13 cellular contexts compared by ENCODE assay signal in genomic region chr1:27832762-27833161, GRCh38. TPM values are rescaled to one million over a fixed set of nuclear protein-coding genes. Genes with fewer than 3 reads are reported as not detected.
DNase-seq lines count a peak whose midpoint lies in the region; ATAC-seq, FAIRE-seq and TF ChIP-seq lines count a peak whose summit lies in the region.
"Had no signal": no experiment of that assay in that cellular context is flagged by ENCODE, and none has a peak within 500 bp of the region (broad histone marks: within the 10 kb centered on the region; RNA-seq: fewer than 3 reads in every experiment).

No MANE protein-coding gene starts in this region.

- H3K4me3 ChIP-seq in astrocyte (ENCODE audit: insufficient read depth, low read depth, low read length): peak overlapping the region; percentile 98
- peak overlapping the region; percentile 92 for H3K4me3 ChIP-seq in mesodermal cell (ENCODE audit: extremely low read depth, insufficient read depth, low read length, poor library complexity, severe bottlenecking)
- H3K4me3 ChIP-seq: esophagus squamous epithelium, lung had no signal

- no peak for TF ChIP-seq CTCF in CD4-positive, alpha-beta T cell (IDR thresholded peaks at IDR 0.05)
- TF ChIP-seq CTCF in astrocyte (IDR thresholded peaks at IDR 0.05; ENCODE audit: insufficient read depth, low read depth, low read length): no peak

- H4K20me1 ChIP-seq in astrocyte (ENCODE audit: insufficient read depth, low read length): peaks cover 34% of the 10 kb centered on the region

- no peak for ATAC-seq in CD4-positive, alpha-beta T cell (ENCODE audit: poor library complexity)
- ATAC-seq in HG03432 (IDR thresholded peaks at IDR 0.05; ENCODE audit: unreplicated experiment) (no peak), GM19397 (IDR thresholded peaks at IDR 0.05; ENCODE audit: unreplicated experiment) (no peak), HG03108 (IDR thresholded peaks at IDR 0.05; ENCODE audit: unreplicated experiment) (no peak)

- peak overlapping the region; percentile 96 for H3K4me3 Mint-ChIP-seq in CD4-positive, alpha-beta T cell
- H3K4me3 Mint-ChIP-seq in astrocyte (ENCODE audit: unreplicated experiment): peak overlapping the region; percentile 96

- no peak overlapping the region for H3K27ac ChIP-seq in CD4-positive, alpha-beta T cell (ENCODE audit: low read depth, low read length)
- H3K27ac ChIP-seq in astrocyte (ENCODE audit: low read depth, low read length): peak overlapping the region; percentile 92
- no peak overlapping the region for H3K27ac ChIP-seq in mesodermal cell (ENCODE audit: low read depth, low read length, severe bottlenecking)
- H3K27ac ChIP-seq: esophagus squamous epithelium had no signal

- H3K9me3 Mint-ChIP-seq in CD4-positive, alpha-beta T cell: no peaks in the 10 kb centered on the region
- no peaks in the 10 kb centered on the region for H3K9me3 Mint-ChIP-seq in astrocyte (ENCODE audit: unreplicated experiment)
- H3K9me3 Mint-ChIP-seq: activated naive CD8-positive, alpha-beta T cell treated with anti-CD3 and anti-CD28 coated beads, Interleukin-2, amount 10 ng/mL, durations not matched to agents 7 days and 5 days had no signal

- H3K4me1 ChIP-seq in astrocyte (ENCODE audit: insufficient read depth, low read length): peaks cover 19% of the 10 kb centered on the region
- peaks cover 12% of the 10 kb centered on the region for H3K4me1 ChIP-seq in mesodermal cell (ENCODE audit: control insufficient read depth, insufficient read depth, low read length, poor library complexity, severe bottlenecking)

- H3K36me3 ChIP-seq in astrocyte (ENCODE audit: insufficient read depth, low read length) (peaks cover 18% of the 10 kb centered on the region), mesodermal cell (ENCODE audit: control insufficient read depth, insufficient read depth, low read length) (peaks cover 54% of the 10 kb centered on the region)

- no peaks in the 10 kb centered on the region for H3K27me3 ChIP-seq in CD4-positive, alpha-beta T cell (ENCODE audit: control insufficient read depth, insufficient read depth, low read length)
- H3K27me3 ChIP-seq in astrocyte (ENCODE audit: insufficient read depth, low read length): no peaks in the 10 kb centered on the region
- H3K27me3 ChIP-seq: esophagus squamous epithelium had no signal

- H3K4me2 ChIP-seq in astrocyte (ENCODE audit: low read length): peak overlapping the region; percentile 94

- 100% methylated on average over 1 of the region's 2 CpGs; no CpG with 5 or more reads in 1 of the 2 experiments for WGBS in mesodermal cell (ENCODE audit: insufficient coverage in 2 of 2), 2 experiments

- intact Hi-C loops in CD4-positive, alpha-beta T cell (cut with DNase I, micrococcal nuclease): no loop called here

- POLR2A ChIA-PET in CD4-positive, alpha-beta T cell (lab: Charles Lee): no interaction called here

- H3K4me1 Mint-ChIP-seq in CD4-positive, alpha-beta T cell (ENCODE audit: low read depth): peaks cover 50% of the 10 kb centered on the region
- peaks cover 17% of the 10 kb centered on the region for H3K4me1 Mint-ChIP-seq in astrocyte (ENCODE audit: low read depth, unreplicated experiment)

- H2AFZ ChIP-seq in astrocyte (ENCODE audit: low read depth, low read length): no peak overlapping the region

- H3K27ac Mint-ChIP-seq in CD4-positive, alpha-beta T cell: peak overlapping the region; percentile 93
- peak overlapping the region; percentile 91 for H3K27ac Mint-ChIP-seq in astrocyte (ENCODE audit: unreplicated experiment)
- H3K27ac Mint-ChIP-seq: activated naive CD8-positive, alpha-beta T cell treated with anti-CD3 and anti-CD28 coated beads, Interleukin-2, amount 10 ng/mL, durations not matched to agents 7 days and 5 days had no signal

- H3K27me3 Mint-ChIP-seq in CD4-positive, alpha-beta T cell: no peaks in the 10 kb centered on the region
- no peaks in the 10 kb centered on the region for H3K27me3 Mint-ChIP-seq in astrocyte (ENCODE audit: low read depth, unreplicated experiment)
- H3K27me3 Mint-ChIP-seq: activated naive CD8-positive, alpha-beta T cell treated with anti-CD3 and anti-CD28 coated beads, Interleukin-2, amount 10 ng/mL, durations not matched to agents 7 days and 5 days had no signal

- H3K9ac ChIP-seq in astrocyte (ENCODE audit: low read length): peak overlapping the region; percentile 97

- peaks cover 52% of the 10 kb centered on the region for H3K36me3 Mint-ChIP-seq in CD4-positive, alpha-beta T cell (ENCODE audit: low read depth)
- H3K36me3 Mint-ChIP-seq in astrocyte (ENCODE audit: low read depth, unreplicated experiment): no peaks in the 10 kb centered on the region

- H3K79me2 ChIP-seq in astrocyte (ENCODE audit: insufficient read depth, low read length): peaks cover 67% of the 10 kb centered on the region

- CTCF ChIA-PET in CD4-positive, alpha-beta T cell (lab: Charles Lee): no interaction called here

- DNase-seq in CD4-positive, alpha-beta T cell: no peak
- DNase-seq in HS-5 (ENCODE audit: low read depth): peak; percentile 42
- peak; percentile 79 for DNase-seq in astrocyte (ENCODE audit: low read depth)
- DNase-seq in activated CD8-positive, alpha-beta memory T cell treated with anti-CD3 and anti-CD28 coated beads, Interleukin-2, amount 50 U/mL, for 48 hours: no peak
- DNase-seq: activated naive CD8-positive, alpha-beta T cell treated with anti-CD3 and anti-CD28 coated beads, Interleukin-2, amount 10 ng/mL, durations not matched to agents 7 days and 5 days; esophagus squamous epithelium; KG1; NCI-H446 had no signal

- no peaks in the 10 kb centered on the region for H3K9me3 ChIP-seq in CD4-positive, alpha-beta T cell (ENCODE audit: control insufficient read depth, low read length)
- no peaks in the 10 kb centered on the region for H3K9me3 ChIP-seq in astrocyte (ENCODE audit: insufficient read depth, low read depth, low read length)
- H3K9me3 ChIP-seq in mesodermal cell (ENCODE audit: control insufficient read depth, low read length): peaks cover 3% of the 10 kb centered on the region
- H3K9me3 ChIP-seq: esophagus squamous epithelium had no signal

- no peak for FAIRE-seq in astrocyte (lab: Jason Lieb, UNC)

RNA-seq across cellular contexts. Expression of gene PPP1R8, which starts 2.2 kb away (rescaled TPM):
- total RNA-seq in CD4-positive, alpha-beta T cell: 10 to 100 TPM; 14.8 to 15.7 TPM
- 35.6 and 37.6 TPM in 2 replicates for total RNA-seq in astrocyte
- 45.0 TPM for polyA plus RNA-seq in mesodermal cell (2013, experiment 1 of 2)
- polyA plus RNA-seq in mesodermal cell (2013, experiment 2 of 2): 41.7 TPM

RNA-seq across cellular contexts. Expression of gene THEMIS2, which starts 39.6 kb away (rescaled TPM):
- total RNA-seq in CD4-positive, alpha-beta T cell: 10 to 100 TPM; 20.2 to 21.6 TPM
- 0.79 and 1.3 TPM in 2 replicates for total RNA-seq in astrocyte
- polyA plus RNA-seq in mesodermal cell (2013, experiment 1 of 2): 4.0 TPM
- polyA plus RNA-seq in mesodermal cell (2013, experiment 2 of 2): 3.0 TPM

RNA-seq across cellular contexts. Expression of gene STX12, which starts 59.7 kb away (rescaled TPM):
- 10 to 100 TPM; 20.3 to 22.7 TPM for total RNA-seq in CD4-positive, alpha-beta T cell
- total RNA-seq in astrocyte: 62.1 and 64.0 TPM in 2 replicates
- 24.2 TPM for polyA plus RNA-seq in mesodermal cell (2013, experiment 1 of 2)
- 25.2 TPM for polyA plus RNA-seq in mesodermal cell (2013, experiment 2 of 2)

Comparison
In these comparisons a context has a peak if more than half of its experiments do, and no peak if none do; other contexts are left out.
1. DNase-seq: peak in HS-5 (single experiment) and astrocyte (single experiment); none in CD4-positive, alpha-beta T cell (0 of 10) and activated CD8-positive, alpha-beta memory T cell treated with anti-CD3 and anti-CD28 coated beads, Interleukin-2, amount 50 U/mL, for 48 hours (single experiment).